Comparison of ENCODE assay signal across 17 cellular contexts in the genomic region with DNA sequence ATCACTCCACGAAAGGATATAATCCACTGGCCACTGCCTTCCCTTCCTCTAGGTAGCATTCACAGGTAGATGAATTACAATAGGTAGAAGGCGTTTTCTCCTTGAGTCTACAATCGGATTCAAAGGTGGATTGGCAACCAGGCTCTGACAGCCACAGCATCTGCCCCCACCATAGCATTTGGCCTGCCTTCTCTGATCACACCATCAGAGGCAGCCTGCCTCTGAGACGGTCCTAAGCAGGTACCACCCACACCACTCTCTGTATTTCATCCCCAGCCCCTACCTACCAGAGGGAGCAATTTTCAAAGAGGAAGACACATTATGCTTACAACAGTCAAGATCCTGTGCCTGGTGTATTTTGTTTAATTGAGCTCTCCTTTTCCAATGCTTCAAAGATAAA.
"Had no signal": no experiment of that assay in that cellular context is flagged by ENCODE, and none has a peak within 500 bp of the region (broad histone marks: within the 10 kb centered on the region; RNA-seq: fewer than 3 reads in every experiment).

No MANE protein-coding gene starts in this region.

- H3K4me1 ChIP-seq: colonic mucosa, foreskin keratinocyte, pancreas, suprapubic skin, thyroid gland had no signal

- H3K9me3 ChIP-seq: colonic mucosa, mucosa of descending colon, pancreas, suprapubic skin, thyroid gland had no signal

- H3K27me3 ChIP-seq: colonic mucosa, foreskin keratinocyte, hepatocyte, pancreas, suprapubic skin, thyroid gland had no signal

- H3K4me3 ChIP-seq: colonic mucosa, hepatocyte, mucosa of descending colon, pancreas, suprapubic skin, thyroid gland had no signal

- H3K4me2 ChIP-seq: hepatocyte had no signal

- H3K27ac ChIP-seq: colonic mucosa, foreskin keratinocyte, hepatocyte, pancreas, suprapubic skin, thyroid gland had no signal

- DNase-seq: colonic mucosa; dermis blood vessel endothelial cell; erythroblast; foreskin keratinocyte; head of caudate nucleus; mammary epithelial cell; mucosa of descending colon; naive thymus-derived CD8-positive, alpha-beta T cell; nucleus accumbens; pancreas; right cardiac atrium; stimulated activated CD4-positive, alpha-beta T cell treated with anti-CD3 and anti-CD28 coated beads, Interleukin-4, amount 100 ng/mL, for 1 hour; stimulated activated CD8-positive, alpha-beta memory T cell treated with anti-CD3 and anti-CD28 coated beads, Interleukin-4, amount 100 ng/mL, for 48 hours; stimulated activated naive CD8-positive, alpha-beta T cell treated with anti-CD3 and anti-CD28 coated beads, Interleukin-15, Interleukin-2, amounts not matched to agents 100 U/mL and 50 U/mL, for 24 hours; thyroid gland had no signal

- H3K79me2 ChIP-seq: hepatocyte had no signal

- H3K36me3 ChIP-seq: colonic mucosa, pancreas, suprapubic skin, thyroid gland had no signal
